ENCODE assay signal across 36 cellular contexts in genomic region chr5:140883927-140884697, GRCh38. TPM values are rescaled to one million over a fixed set of nuclear protein-coding genes. Genes with fewer than 3 reads are reported as not detected.
"Had no signal": no experiment of that assay in that cellular context is flagged by ENCODE, and none has a peak within 500 bp of the region (broad histone marks: within the 10 kb centered on the region; RNA-seq: fewer than 3 reads in every experiment).

No MANE protein-coding gene starts in this region.

- ATAC-seq: activated CD4-positive, CD25-positive, alpha-beta regulatory T cell treated with anti-CD3 and anti-CD28 coated beads, Interleukin-2, amount 50 U/mL, for 24 hours; activated T-helper 17 cell treated with anti-CD3 and anti-CD28 coated beads, Interleukin-2, amount 50 U/mL, for 72 hours; esophagus mucosa; heart left ventricle; left lung; mucosa of descending colon; sciatic nerve; stimulated activated effector memory CD8-positive, alpha-beta T cell treated with anti-CD3 and anti-CD28 coated beads, Interleukin-12 subunit alpha, Interleukin-12 subunit beta, amount 100 ng/mL, for 72 hours had no signal

- DNase-seq: activated CD4-positive, alpha-beta T cell treated with anti-CD3 and anti-CD28 coated beads for 48 hours; activated CD4-positive, alpha-beta T cell treated with anti-CD3 and anti-CD28 coated beads, Interleukin-2, amount 50 U/mL, for 48 hours; activated CD8-positive, alpha-beta memory T cell treated with anti-CD3 and anti-CD28 coated beads for 24 hours; activated gamma-delta T cell treated with Interleukin-2 at 50 U/mL for 16 hours; activated naive CD4-positive, alpha-beta T cell treated with anti-CD3 and anti-CD28 coated beads, Interleukin-2, amount 50 U/mL, for 16 hours; activated T-cell treated with anti-CD3 and anti-CD28 coated beads, Interleukin-2, amount 50 U/mL, for 1 hour; amniotic stem cell; brain microvascular endothelial cell; caudate nucleus; foreskin fibroblast; hypothalamus; immature natural killer cell; left lung; mesendoderm; mucosa of descending colon; ovary; retina; stimulated activated CD4-positive, alpha-beta T cell treated with anti-CD3 and anti-CD28 coated beads, Interleukin-4, amount 100 ng/mL, for 24 hours; thyroid gland had no signal

- H3K4me1 ChIP-seq: heart left ventricle, left lung, prostate gland, thyroid gland, upper lobe of left lung had no signal

- H3K4me3 Mint-ChIP-seq: activated T-helper 17 cell treated with anti-CD3 and anti-CD28 coated beads, Interleukin-2, amount 50 U/mL, for 72 hours; immature natural killer cell; natural killer cell treated with Interleukin-12 subunit alpha and Interleukin-12 subunit beta and Interleukin-15 and Interleukin-18, amount 100 ng/mL, for 72 hours; stimulated activated effector memory CD8-positive, alpha-beta T cell treated with anti-CD3 and anti-CD28 coated beads, Interleukin-12 subunit alpha, Interleukin-12 subunit beta, amount 100 ng/mL, for 72 hours; stimulated activated naive CD8-positive, alpha-beta T cell treated with anti-CD3 and anti-CD28 coated beads, Interleukin-15, Interleukin-2, amounts not matched to agents 100 ng/mL and 50 ng/mL, for 24 hours had no signal

- H3K27ac ChIP-seq: brain microvascular endothelial cell, heart left ventricle, left lung, neutrophil, ovary, prostate gland, skin epidermis, thyroid gland, upper lobe of left lung, VCaP had no signal

- H3K27ac Mint-ChIP-seq: activated T-helper 17 cell treated with anti-CD3 and anti-CD28 coated beads, Interleukin-2, amount 50 U/mL, for 72 hours; immature natural killer cell; natural killer cell treated with Interleukin-12 subunit alpha and Interleukin-12 subunit beta and Interleukin-15 and Interleukin-18, amount 100 ng/mL, for 72 hours; stimulated activated effector memory CD8-positive, alpha-beta T cell treated with anti-CD3 and anti-CD28 coated beads, Interleukin-12 subunit alpha, Interleukin-12 subunit beta, amount 100 ng/mL, for 72 hours; stimulated activated naive CD8-positive, alpha-beta T cell treated with anti-CD3 and anti-CD28 coated beads, Interleukin-15, Interleukin-2, amounts not matched to agents 100 ng/mL and 50 ng/mL, for 24 hours had no signal

- H3K36me3 ChIP-seq: brain microvascular endothelial cell, heart left ventricle, left lung, neutrophil, ovary, prostate gland, thyroid gland, upper lobe of left lung had no signal

- H3K4me3 ChIP-seq: heart left ventricle, left lung, lung, mucosa of descending colon, ovary, prostate gland, skin epidermis, thyroid gland, upper lobe of left lung had no signal

- H3K9me3 ChIP-seq: prostate gland, thyroid gland had no signal

- H3K27me3 ChIP-seq: brain microvascular endothelial cell, ovary, thyroid gland had no signal

- H3K36me3 Mint-ChIP-seq: stimulated activated effector memory CD8-positive, alpha-beta T cell treated with anti-CD3 and anti-CD28 coated beads, Interleukin-12 subunit alpha, Interleukin-12 subunit beta, amount 100 ng/mL, for 72 hours had no signal

- H3K4me1 Mint-ChIP-seq: activated T-helper 17 cell treated with anti-CD3 and anti-CD28 coated beads, Interleukin-2, amount 50 U/mL, for 72 hours; immature natural killer cell; stimulated activated effector memory CD8-positive, alpha-beta T cell treated with anti-CD3 and anti-CD28 coated beads, Interleukin-12 subunit alpha, Interleukin-12 subunit beta, amount 100 ng/mL, for 72 hours had no signal

RNA-seq across cellular contexts. Expression of gene PCDHA13, which starts 2.2 kb away (rescaled TPM):
- total RNA-seq: activated T-helper 17 cell treated with anti-CD3 and anti-CD28 coated beads, Interleukin-2, amount 50 U/mL, for 72 hours; esophagus mucosa; kidney epithelial cell; myocyte; natural killer cell treated with Interleukin-12 subunit alpha and Interleukin-12 subunit beta and Interleukin-15 and Interleukin-18, amount 100 ng/mL, for 72 hours; T-helper 1 cell treated with Interleukin-12 subunit alpha and Interleukin-12 subunit beta and Interleukin-4 antibody, amounts not matched to agents 30 ng/mL and 1 ng/mL, for 36 hours had no signal

RNA-seq across cellular contexts. Expression of gene PCDHA12, which starts 9.0 kb away (rescaled TPM):
- total RNA-seq: activated T-helper 17 cell treated with anti-CD3 and anti-CD28 coated beads, Interleukin-2, amount 50 U/mL, for 72 hours; esophagus mucosa; natural killer cell treated with Interleukin-12 subunit alpha and Interleukin-12 subunit beta and Interleukin-15 and Interleukin-18, amount 100 ng/mL, for 72 hours; T-helper 1 cell treated with Interleukin-12 subunit alpha and Interleukin-12 subunit beta and Interleukin-4 antibody, amounts not matched to agents 30 ng/mL and 1 ng/mL, for 36 hours had no signal

RNA-seq across cellular contexts. Expression of gene PCDHA11, which starts 15.4 kb away (rescaled TPM):
- total RNA-seq: activated T-helper 17 cell treated with anti-CD3 and anti-CD28 coated beads, Interleukin-2, amount 50 U/mL, for 72 hours; esophagus mucosa; natural killer cell treated with Interleukin-12 subunit alpha and Interleukin-12 subunit beta and Interleukin-15 and Interleukin-18, amount 100 ng/mL, for 72 hours; T-helper 1 cell treated with Interleukin-12 subunit alpha and Interleukin-12 subunit beta and Interleukin-4 antibody, amounts not matched to agents 30 ng/mL and 1 ng/mL, for 36 hours had no signal

RNA-seq across cellular contexts. Expression of gene PCDHA10, which starts 28.4 kb away (rescaled TPM):
- total RNA-seq: activated T-helper 17 cell treated with anti-CD3 and anti-CD28 coated beads, Interleukin-2, amount 50 U/mL, for 72 hours; natural killer cell treated with Interleukin-12 subunit alpha and Interleukin-12 subunit beta and Interleukin-15 and Interleukin-18, amount 100 ng/mL, for 72 hours; T-helper 1 cell treated with Interleukin-12 subunit alpha and Interleukin-12 subunit beta and Interleukin-4 antibody, amounts not matched to agents 30 ng/mL and 1 ng/mL, for 36 hours had no signal

RNA-seq across cellular contexts. Expression of gene PCDHA9, which starts 35.9 kb away (rescaled TPM):
- total RNA-seq: activated T-helper 17 cell treated with anti-CD3 and anti-CD28 coated beads, Interleukin-2, amount 50 U/mL, for 72 hours; natural killer cell treated with Interleukin-12 subunit alpha and Interleukin-12 subunit beta and Interleukin-15 and Interleukin-18, amount 100 ng/mL, for 72 hours; T-helper 1 cell treated with Interleukin-12 subunit alpha and Interleukin-12 subunit beta and Interleukin-4 antibody, amounts not matched to agents 30 ng/mL and 1 ng/mL, for 36 hours had no signal
